12 cellular contexts compared by ENCODE assay signal in genomic region chr5:178330791-178331404, GRCh38.
DNase-seq lines count a peak whose midpoint lies in the region; ATAC-seq and TF ChIP-seq lines count a peak whose summit lies in the region.
"Had no signal": no experiment of that assay in that cellular context is flagged by ENCODE, and none has a peak within 500 bp of the region (broad histone marks: within the 10 kb centered on the region; RNA-seq: fewer than 3 reads in every experiment).

No MANE protein-coding gene starts in this region.

- no peak for TF ChIP-seq EP300 in upper lobe of left lung (IDR thresholded peaks at IDR 0.05)

- H3K27ac Mint-ChIP-seq in activated naive CD4-positive, alpha-beta T cell treated with anti-CD3 and anti-CD28 coated beads, Interleukin-2, amount 10 ng/mL, durations not matched to agents 7 days and 5 days: peak overlapping the region; percentile 12

- no peaks in the 10 kb centered on the region for H3K4me1 ChIP-seq in breast epithelium
- H3K4me1 ChIP-seq in upper lobe of left lung: peaks cover 16 to 24% (median 22%) of the 10 kb centered on the region in 4 donors
- H3K4me1 ChIP-seq in testis: peaks cover 25% of the 10 kb centered on the region
- H3K4me1 ChIP-seq: adrenal gland had no signal

- CTCF ChIA-PET in activated naive CD4-positive, alpha-beta T cell treated with anti-CD3 and anti-CD28 coated beads, Interleukin-2, amount 10 ng/mL, durations not matched to agents 7 days and 5 days (lab: Charles Lee): no interaction called here

- H3K27me3 Mint-ChIP-seq in activated naive CD4-positive, alpha-beta T cell treated with anti-CD3 and anti-CD28 coated beads, Interleukin-2, amount 10 ng/mL, durations not matched to agents 7 days and 5 days: peaks cover 3% of the 10 kb centered on the region

- TF ChIP-seq CTCF in breast epithelium (IDR thresholded peaks at IDR 0.05) (no peak), upper lobe of left lung (IDR thresholded peaks at IDR 0.05) (no peak), testis (IDR thresholded peaks at IDR 0.05) (no peak)

- intact Hi-C loops in breast epithelium (cut with DNase I; ENCODE audit: low total_unique reads): no loop called here
- intact Hi-C loops in testis (cut with DNase I; ENCODE audit: low total_unique reads): no loop called here

- H3K4me3 ChIP-seq in breast epithelium: no peak overlapping the region
- H3K4me3 ChIP-seq in upper lobe of left lung: no peak overlapping the region
- H3K4me3 ChIP-seq in testis: no peak overlapping the region
- H3K4me3 ChIP-seq: adrenal gland had no signal

- no peaks in the 10 kb centered on the region for H3K36me3 Mint-ChIP-seq in activated naive CD4-positive, alpha-beta T cell treated with anti-CD3 and anti-CD28 coated beads, Interleukin-2, amount 10 ng/mL, durations not matched to agents 7 days and 5 days

- WGBS in upper lobe of left lung, 2 donors: 64 to 65% methylated on average over 3 to 7 of the region's 7 CpGs
- WGBS in testis, 2 donors: 76 to 88% methylated on average over 7 of the region's 7 CpGs

- H3K9me3 ChIP-seq in breast epithelium (no peaks in the 10 kb centered on the region), upper lobe of left lung (no peaks in the 10 kb centered on the region), testis (no peaks in the 10 kb centered on the region)
- H3K9me3 ChIP-seq: adrenal gland had no signal

- ATAC-seq in upper lobe of left lung (ENCODE audit: low FRiP score in 2 of 2) (peak; percentile 4 to 61), GM18861 (IDR thresholded peaks at IDR 0.05; ENCODE audit: unreplicated experiment) (no peak)

- peaks cover 6% of the 10 kb centered on the region for H3K4me1 Mint-ChIP-seq in activated naive CD4-positive, alpha-beta T cell treated with anti-CD3 and anti-CD28 coated beads, Interleukin-2, amount 10 ng/mL, durations not matched to agents 7 days and 5 days

- TF ChIP-seq POLR2A in breast epithelium (IDR thresholded peaks at IDR 0.05) (no peak), upper lobe of left lung (IDR thresholded peaks at IDR 0.05) (no peak), testis (IDR thresholded peaks at IDR 0.05) (no peak)

- no peak overlapping the region for H3K4me3 Mint-ChIP-seq in activated naive CD4-positive, alpha-beta T cell treated with anti-CD3 and anti-CD28 coated beads, Interleukin-2, amount 10 ng/mL, durations not matched to agents 7 days and 5 days

- H3K27ac ChIP-seq in breast epithelium (peak overlapping the region; percentile 12 to 75), upper lobe of left lung (peak overlapping the region; percentile 40 to 65 (median 54)), testis (no peak overlapping the region)
- H3K27ac ChIP-seq: KMS-11 had no signal

- H3K36me3 ChIP-seq in breast epithelium (no peaks in the 10 kb centered on the region), upper lobe of left lung (no peaks in the 10 kb centered on the region), testis (ENCODE audit: low read depth, missing control alignments) (no peaks in the 10 kb centered on the region)
- H3K36me3 ChIP-seq: adrenal gland had no signal

- H3K9me3 Mint-ChIP-seq in activated naive CD4-positive, alpha-beta T cell treated with anti-CD3 and anti-CD28 coated beads, Interleukin-2, amount 10 ng/mL, durations not matched to agents 7 days and 5 days: no peaks in the 10 kb centered on the region

- DNase-seq in activated naive CD4-positive, alpha-beta T cell treated with anti-CD3 and anti-CD28 coated beads, Interleukin-2, amount 10 ng/mL, durations not matched to agents 7 days and 5 days: peak; percentile 51
- no peak for DNase-seq in activated naive CD4-positive, alpha-beta T cell treated with anti-CD3 and anti-CD28 coated beads, Interleukin-2, amount 50 U/mL, for 16 hours
- no peak for DNase-seq in breast epithelium (ENCODE audit: low spot score in 2 of 2)
- DNase-seq in midbrain (lab: John Stamatoyannopoulos, UW): peak; percentile 42
- no peak for DNase-seq in upper lobe of left lung
- DNase-seq in testis: no peak
- DNase-seq in NCI-H1930 (lab: John Stamatoyannopoulos, UW): no peak
- DNase-seq: NCI-H526 treated with DMSO at 0.1 percent for 48 hours; stimulated activated CD4-positive, alpha-beta T cell treated with anti-CD3 and anti-CD28 coated beads, Interleukin-4, amount 100 ng/mL, for 1 hour had no signal

- H3K27me3 ChIP-seq in breast epithelium: no peaks in the 10 kb centered on the region
- no peaks in the 10 kb centered on the region for H3K27me3 ChIP-seq in upper lobe of left lung
- H3K27me3 ChIP-seq in testis: no peaks in the 10 kb centered on the region
- H3K27me3 ChIP-seq: adrenal gland had no signal

Comparison
In these comparisons a context has a peak if more than half of its experiments do, and no peak if none do; other contexts are left out.
1. DNase-seq: peak in activated naive CD4-positive, alpha-beta T cell treated with anti-CD3 and anti-CD28 coated beads, Interleukin-2, amount 10 ng/mL, durations not matched to agents 7 days and 5 days (single experiment) and midbrain (single experiment); none in activated naive CD4-positive, alpha-beta T cell treated with anti-CD3 and anti-CD28 coated beads, Interleukin-2, amount 50 U/mL, for 16 hours (single experiment), breast epithelium (0 of 2), upper lobe of left lung (0 of 2), testis (single experiment) and NCI-H1930 (0 of 2).
2. H3K27ac ChIP-seq: peak in breast epithelium (2 of 2) and upper lobe of left lung (4 of 4); none in testis (0 of 2).